Comparison of ENCODE assay signal across 6 cellular contexts in the genomic region with DNA sequence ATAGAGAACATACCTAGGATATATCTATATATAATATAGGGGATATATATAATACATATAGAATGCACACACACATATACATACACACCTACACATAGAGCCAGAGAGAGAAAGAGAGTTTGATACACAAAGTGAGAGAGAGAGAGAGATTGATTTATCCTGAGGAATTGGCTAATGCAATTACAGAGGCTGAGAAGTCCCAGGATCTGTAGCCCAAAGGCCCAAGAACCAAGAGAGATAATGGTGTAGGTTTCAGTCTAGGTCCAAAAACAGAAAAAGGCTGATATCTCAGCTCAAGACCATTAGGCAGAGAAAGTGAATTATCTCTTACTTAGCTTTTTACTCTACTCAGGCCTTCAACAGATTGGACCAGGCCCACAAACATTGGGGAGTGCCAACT.
"Had no signal": no experiment of that assay in that cellular context is flagged by ENCODE, and none has a peak within 500 bp of the region (broad histone marks: within the 10 kb centered on the region; RNA-seq: fewer than 3 reads in every experiment).

No MANE protein-coding gene starts in this region.

- H3K4me3 ChIP-seq: K562 had no signal

- ATAC-seq: HepG2, K562 had no signal

- H3K27ac ChIP-seq: HL-60 had no signal

- H3K4me3 Mint-ChIP-seq: IgD-negative memory B cell had no signal

- H3K27me3 Mint-ChIP-seq: IgD-negative memory B cell had no signal

- DNase-seq: IMR-90, KBM-7 had no signal

- H3K27ac Mint-ChIP-seq: IgD-negative memory B cell had no signal
